ENCODE assay signal across 8 cellular contexts in the genomic region with DNA sequence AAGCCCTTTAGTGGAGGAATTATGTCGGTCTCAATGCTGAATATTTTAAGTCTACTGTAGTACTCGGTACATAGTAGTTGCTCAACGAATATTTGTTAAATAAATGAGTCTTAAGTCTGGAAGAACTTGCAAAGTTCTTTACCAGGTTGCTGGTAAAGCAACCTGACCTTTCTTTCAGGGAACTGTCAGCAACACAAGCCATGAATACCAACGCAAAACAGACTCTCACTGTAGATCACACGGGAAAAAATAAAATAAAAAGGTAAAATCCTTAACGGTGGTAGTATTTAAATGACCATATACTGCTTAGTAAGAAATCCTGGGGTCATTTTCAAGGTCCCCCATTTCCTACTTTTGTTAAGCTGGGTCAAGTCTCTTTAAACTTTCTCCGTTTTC. TPM values are rescaled to one million over a fixed set of nuclear protein-coding genes. Genes with fewer than 3 reads are reported as not detected.
A peak's percentile ranks its signal among the peaks of the same experiment; 100 is the strongest.
DNase-seq lines count a peak whose midpoint lies in the region; ATAC-seq and TF ChIP-seq lines count a peak whose summit lies in the region.

No MANE protein-coding gene starts in this region.

- H3K4me1 ChIP-seq in left lung (peaks cover 3 to 13% of the 10 kb centered on the region in 2 donors), upper lobe of left lung (peaks cover 5 to 16% (median 7%) of the 10 kb centered on the region in 4 donors)

- intact Hi-C loops in left lung (cut with DNase I): no loop called here

- peak overlapping the region; percentile 91 for H3K4me3 Mint-ChIP-seq in activated naive CD8-positive, alpha-beta T cell treated with anti-CD3 and anti-CD28 coated beads, Interleukin-2, amount 50 U/mL, for 24 hours

- H3K27ac ChIP-seq in left lung: peak overlapping the region; percentile 81 to 88
- H3K27ac ChIP-seq in upper lobe of left lung: peak overlapping the region; percentile 82 to 90 (median 86)

- TF ChIP-seq CTCF in GM12875 (IDR thresholded peaks at IDR 0.05; ENCODE audit: borderline replicate concordance, insufficient read depth, low read depth, low read length) (no peak), left lung (IDR thresholded peaks at IDR 0.05) (no peak), upper lobe of left lung (IDR thresholded peaks at IDR 0.05) (no peak)

- no peak for DNase-seq in activated naive CD8-positive, alpha-beta T cell treated with anti-CD3 and anti-CD28 coated beads, Interleukin-2, amount 50 U/mL, for 24 hours
- DNase-seq in left lung: no peak
- no peak for DNase-seq in upper lobe of left lung
- DNase-seq in stimulated activated CD4-positive, alpha-beta T cell treated with anti-CD3 and anti-CD28 coated beads, Interleukin-4, amount 100 ng/mL, for 4 hours: no peak
- no peak for DNase-seq in mucosa of gallbladder (ENCODE audit: low spot score)
- no peak for DNase-seq in NCI-H1417 (lab: John Stamatoyannopoulos, UW)

- WGBS in upper lobe of left lung, 2 donors: 54 to 55% methylated on average over 7 of the region's 7 CpGs

- no peaks in the 10 kb centered on the region for H3K27me3 ChIP-seq in left lung
- H3K27me3 ChIP-seq in upper lobe of left lung: no peaks in the 10 kb centered on the region

- no peaks in the 10 kb centered on the region for H3K36me3 ChIP-seq in left lung
- peaks cover 0 to 3% (median 0%) of the 10 kb centered on the region in 4 donors for H3K36me3 ChIP-seq in upper lobe of left lung

- H3K36me3 Mint-ChIP-seq in activated naive CD8-positive, alpha-beta T cell treated with anti-CD3 and anti-CD28 coated beads, Interleukin-2, amount 50 U/mL, for 24 hours (ENCODE audit: low read depth): peaks cover 4% of the 10 kb centered on the region

- peak; percentile 6 for ATAC-seq in HG03095 (IDR thresholded peaks at IDR 0.05; ENCODE audit: unreplicated experiment)
- ATAC-seq in activated naive CD8-positive, alpha-beta T cell treated with anti-CD3 and anti-CD28 coated beads, Interleukin-2, amount 50 U/mL, for 24 hours: no peak
- ATAC-seq in left lung: no peak
- no peak for ATAC-seq in upper lobe of left lung (ENCODE audit: low FRiP score in 2 of 2)

- no peak for TF ChIP-seq EP300 in upper lobe of left lung (IDR thresholded peaks at IDR 0.05)

- H3K27ac Mint-ChIP-seq in activated naive CD8-positive, alpha-beta T cell treated with anti-CD3 and anti-CD28 coated beads, Interleukin-2, amount 50 U/mL, for 24 hours: peak overlapping the region; percentile 97

- peaks cover 31% of the 10 kb centered on the region for H3K4me1 Mint-ChIP-seq in activated naive CD8-positive, alpha-beta T cell treated with anti-CD3 and anti-CD28 coated beads, Interleukin-2, amount 50 U/mL, for 24 hours

- no peaks in the 10 kb centered on the region for H3K9me3 Mint-ChIP-seq in activated naive CD8-positive, alpha-beta T cell treated with anti-CD3 and anti-CD28 coated beads, Interleukin-2, amount 50 U/mL, for 24 hours

- H3K27me3 Mint-ChIP-seq in activated naive CD8-positive, alpha-beta T cell treated with anti-CD3 and anti-CD28 coated beads, Interleukin-2, amount 50 U/mL, for 24 hours: peaks cover 10% of the 10 kb centered on the region

- H3K4me3 ChIP-seq in GM12875 (ENCODE audit: low read depth, low read length) (peak overlapping the region; percentile 61), left lung (peak overlapping the region; percentile 64 to 96), upper lobe of left lung (peak overlapping the region; percentile 67 to 96 (median 80))

- H3K9me3 ChIP-seq in left lung (no peaks in the 10 kb centered on the region), upper lobe of left lung (no peaks in the 10 kb centered on the region)

- no peak for TF ChIP-seq POLR2A in upper lobe of left lung (IDR thresholded peaks at IDR 0.05)

RNA-seq across cellular contexts. Expression of gene NUBPL, which starts 0.4 kb away (rescaled TPM):
- 10 to 100 TPM; 10.1 to 12.8 TPM for total RNA-seq in left lung
- 10 to 100 TPM in 1 of 6 donors, 1 to 10 TPM in 5; 3.2 to 15.2 (median 8.2) TPM for total RNA-seq in upper lobe of left lung
- 11.4 TPM for total RNA-seq in mucosa of gallbladder
